Comparison of ENCODE assay signal across 1 cellular context in the genomic region with DNA sequence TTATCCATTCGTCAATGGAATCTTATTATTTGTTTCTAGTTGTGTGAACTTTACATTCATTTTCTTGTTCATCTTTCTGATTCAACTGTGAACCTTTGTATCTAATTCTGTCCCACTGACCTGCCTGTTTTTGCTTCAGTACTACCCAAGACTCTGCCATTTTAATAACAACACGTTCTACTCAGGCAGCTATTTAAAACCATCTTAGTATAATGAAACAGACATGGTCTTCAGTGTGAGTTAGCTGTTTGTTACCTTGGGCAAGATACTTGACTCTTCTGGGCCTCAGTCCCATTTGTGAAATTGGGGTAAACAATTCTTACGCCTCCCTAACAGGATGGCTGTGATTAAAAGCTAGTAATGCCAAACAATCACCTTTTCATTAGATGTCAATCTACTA.
TF ChIP-seq lines count a peak whose summit lies in the region.

No MANE protein-coding gene starts in this region.

TF ChIP-seq in IMR-90, 13 proteins besides CTCF, POLR2A, EP300 and RAD21 (continued from another document):
- no peak for TF ChIP-seq MAZ (IDR thresholded peaks at IDR 0.05; ENCODE audit: borderline replicate concordance, low read depth, low read length)
- TF ChIP-seq CEBPB (IDR thresholded peaks at IDR 0.05; ENCODE audit: low read depth, low read length): no peak
- TF ChIP-seq, protein P1, sequence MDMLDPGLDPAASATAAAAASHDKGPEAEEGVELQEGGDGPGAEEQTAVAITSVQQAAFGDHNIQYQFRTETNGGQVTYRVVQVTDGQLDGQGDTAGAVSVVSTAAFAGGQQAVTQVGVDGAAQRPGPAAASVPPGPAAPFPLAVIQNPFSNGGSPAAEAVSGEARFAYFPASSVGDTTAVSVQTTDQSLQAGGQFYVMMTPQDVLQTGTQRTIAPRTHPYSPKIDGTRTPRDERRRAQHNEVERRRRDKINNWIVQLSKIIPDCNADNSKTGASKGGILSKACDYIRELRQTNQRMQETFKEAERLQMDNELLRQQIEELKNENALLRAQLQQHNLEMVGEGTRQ (IDR thresholded peaks at IDR 0.05; ENCODE audit: low read depth, low read length): no peak
- TF ChIP-seq CHD1 (IDR thresholded peaks at IDR 0.05; ENCODE audit: low read depth, low read length): no peak
